ENCODE assay signal across 1 cellular context in genomic region chr14:75041613-75042012, GRCh38.
TF ChIP-seq lines count a peak whose summit lies in the region.

No MANE protein-coding gene starts in this region.

TF ChIP-seq in A549, 52 proteins besides CTCF, POLR2A, EP300 and RAD21:
- no peak for TF ChIP-seq HEYL (CRISPR knock-in tag; IDR thresholded peaks at IDR 0.05)
- no peak for TF ChIP-seq HOXB13 (CRISPR knock-in tag; IDR thresholded peaks at IDR 0.05; ENCODE audit: low read depth)
- no peak for TF ChIP-seq TP53 (CRISPR knock-in tag; IDR thresholded peaks at IDR 0.05)
- TF ChIP-seq HMGXB4 (CRISPR knock-in tag; IDR thresholded peaks at IDR 0.05; ENCODE audit: borderline replicate concordance), result no peak
